23 cellular contexts compared by ENCODE assay signal in genomic region chr5:173817561-173817960, GRCh38.
"Had no signal": no experiment of that assay in that cellular context is flagged by ENCODE, and none has a peak within 500 bp of the region (broad histone marks: within the 10 kb centered on the region; RNA-seq: fewer than 3 reads in every experiment).

No MANE protein-coding gene starts in this region.

- H3K27ac ChIP-seq: coronary artery, gastrocnemius medialis, left ventricle myocardium inferior, pancreas, psoas muscle, right atrium auricular region, spleen, thyroid gland had no signal

- H3K27me3 ChIP-seq: esophagus squamous epithelium, gastrocnemius medialis, pancreas, right atrium auricular region, spleen, thyroid gland had no signal

- H3K27ac Mint-ChIP-seq: activated CD4-positive, alpha-beta memory T cell treated with anti-CD3 and anti-CD28 coated beads for 36 hours; activated naive CD4-positive, alpha-beta T cell treated with anti-CD3 and anti-CD28 coated beads for 36 hours; endodermal cell had no signal

- H3K4me3 Mint-ChIP-seq: activated CD4-positive, alpha-beta memory T cell treated with anti-CD3 and anti-CD28 coated beads for 36 hours; activated naive CD4-positive, alpha-beta T cell treated with anti-CD3 and anti-CD28 coated beads for 36 hours; endodermal cell; nephron had no signal

- DNase-seq: activated CD4-positive, alpha-beta memory T cell treated with anti-CD3 and anti-CD28 coated beads for 36 hours; activated CD4-positive, alpha-beta T cell treated with anti-CD3 and anti-CD28 coated beads for 48 hours; activated effector memory CD4-positive, alpha-beta T cell treated with Interleukin-2 at 50 U/mL for 16 hours; activated naive CD4-positive, alpha-beta T cell treated with anti-CD3 and anti-CD28 coated beads for 36 hours; activated T-cell treated with anti-CD3 and anti-CD28 coated beads, Interleukin-2, amount 50 U/mL, for 48 hours; amygdala; cerebellar nuclear complex; endodermal cell; esophagus squamous epithelium; gastrocnemius medialis; hypothalamus; left ventricle myocardium inferior; mammary epithelial cell; pancreas; psoas muscle; spleen; stimulated activated CD4-positive, alpha-beta T cell treated with anti-CD3 and anti-CD28 coated beads, Interleukin-4, amount 100 ng/mL, for 1 hour; stimulated activated naive CD8-positive, alpha-beta T cell treated with anti-CD3 and anti-CD28 coated beads, Interleukin-15, Interleukin-2, amounts not matched to agents 100 U/mL and 50 U/mL, for 24 hours; substantia nigra; thyroid gland had no signal

- H3K9me3 ChIP-seq: esophagus squamous epithelium, gastrocnemius medialis, pancreas, thyroid gland had no signal

- H3K4me3 ChIP-seq: coronary artery, esophagus squamous epithelium, gastrocnemius medialis, left ventricle myocardium inferior, pancreas, psoas muscle, right atrium auricular region, spleen, thyroid gland had no signal

- ATAC-seq: gastrocnemius medialis; psoas muscle; stimulated activated naive CD8-positive, alpha-beta T cell treated with anti-CD3 and anti-CD28 coated beads, Interleukin-15, Interleukin-2, amounts not matched to agents 100 U/mL and 50 U/mL, for 24 hours had no signal

- H3K4me1 Mint-ChIP-seq: endodermal cell, nephron had no signal

- H3K4me1 ChIP-seq: gastrocnemius medialis, psoas muscle, right atrium auricular region had no signal

- H3K36me3 ChIP-seq: esophagus squamous epithelium, gastrocnemius medialis, left ventricle myocardium inferior, pancreas, right atrium auricular region, spleen, thyroid gland had no signal
